21 cellular contexts compared by ENCODE assay signal in the genomic region with DNA sequence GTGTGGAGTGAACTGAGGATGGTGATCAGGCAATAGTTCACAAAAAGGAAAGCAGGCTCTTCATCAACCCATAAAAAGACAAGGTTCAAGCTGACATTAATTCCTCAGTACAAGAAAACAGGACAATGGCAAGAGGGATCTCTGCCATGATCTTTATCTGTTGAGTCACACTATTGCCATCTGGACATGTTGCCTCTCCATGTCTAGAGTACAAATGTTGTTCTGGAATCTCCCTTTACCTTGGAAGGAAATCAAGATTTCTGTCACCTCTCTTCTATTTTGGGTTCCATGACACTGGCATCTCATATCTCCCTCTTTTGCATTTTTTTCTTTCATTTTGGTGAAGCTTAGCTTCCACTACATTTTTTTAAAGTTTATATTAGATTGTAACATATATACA.
"Had no signal": no experiment of that assay in that cellular context is flagged by ENCODE, and none has a peak within 500 bp of the region (broad histone marks: within the 10 kb centered on the region; RNA-seq: fewer than 3 reads in every experiment).

No MANE protein-coding gene starts in this region.

- H3K9me3 ChIP-seq: colonic mucosa, esophagus muscularis mucosa, gastrocnemius medialis, testis, vagina had no signal

- ATAC-seq: activated CD4-positive, CD25-positive, alpha-beta regulatory T cell treated with anti-CD3 and anti-CD28 coated beads, Interleukin-2, amount 50 U/mL, for 24 hours; activated CD8-positive, alpha-beta T cell treated with anti-CD3 and anti-CD28 coated beads for 36 hours; activated naive CD4-positive, alpha-beta T cell treated with anti-CD3 and anti-CD28 coated beads, Interleukin-2, amount 50 U/mL, for 72 hours; effector memory CD8-positive, alpha-beta T cell; gastrocnemius medialis; mucosa of descending colon; sciatic nerve; stimulated activated memory B cell treated with anti-CD40 and anti-IgM and Interleukin-4, amounts not matched to agents 10 μg/mL and 1 μg/mL and 100 μg/mL, for 72 hours had no signal

- DNase-seq: activated CD4-positive, alpha-beta T cell treated with anti-CD3 and anti-CD28 coated beads, Interleukin-2, amount 10 ng/mL, durations not matched to agents 24 days and 14 days; activated CD8-positive, alpha-beta T cell treated with anti-CD3 and anti-CD28 coated beads for 36 hours; activated gamma-delta T cell treated with Interleukin-2 at 50 U/mL for 16 hours; aorta; central memory CD4-positive, alpha-beta T cell; colonic mucosa; dorsolateral prefrontal cortex; effector memory CD8-positive, alpha-beta T cell; gastrocnemius medialis; hypothalamus; mucosa of descending colon; stimulated activated CD4-positive, alpha-beta T cell treated with anti-CD3 and anti-CD28 coated beads, Interleukin-15, amount 100 ng/mL, for 24 hours; testis had no signal

- H3K4me1 ChIP-seq: colonic mucosa, esophagus muscularis mucosa, gastrocnemius medialis, testis, vagina had no signal

- H3K27ac ChIP-seq: colonic mucosa, esophagus muscularis mucosa, gastrocnemius medialis, testis, vagina, VCaP had no signal

- H3K4me3 ChIP-seq: colonic mucosa, dorsolateral prefrontal cortex, esophagus muscularis mucosa, gastrocnemius medialis, mucosa of descending colon, smooth muscle cell, testis, vagina had no signal

- H3K27me3 ChIP-seq: colonic mucosa, dorsolateral prefrontal cortex, esophagus muscularis mucosa, gastrocnemius medialis, testis, vagina had no signal

- H3K36me3 ChIP-seq: colonic mucosa, esophagus muscularis mucosa, gastrocnemius medialis, vagina had no signal
